11 cellular contexts compared by ENCODE assay signal in genomic region chrX:8730812-8731578, GRCh38. TPM values are rescaled to one million over a fixed set of nuclear protein-coding genes. Genes with fewer than 3 reads are reported as not detected.
DNase-seq lines count a peak whose midpoint lies in the region; ATAC-seq and TF ChIP-seq lines count a peak whose summit lies in the region.
"Had no signal": no experiment of that assay in that cellular context is flagged by ENCODE, and none has a peak within 500 bp of the region (broad histone marks: within the 10 kb centered on the region; RNA-seq: fewer than 3 reads in every experiment).

No MANE protein-coding gene starts in this region.

- peak overlapping the region; percentile 46 for H3K4me3 ChIP-seq in esophagus (ENCODE audit: low read depth in 1 of 2, low read length in 2 of 2)
- H3K4me3 ChIP-seq in vagina: peak overlapping the region; percentile 39 to 44
- H3K4me3 ChIP-seq: MG63 had no signal

- ATAC-seq in GM18867 (IDR thresholded peaks at IDR 0.05; ENCODE audit: unreplicated experiment): no peak
- ATAC-seq: natural killer cell treated with Interleukin-12 subunit alpha and Interleukin-12 subunit beta and Interleukin-15 and Interleukin-18, amount 100 ng/mL, for 72 hours had no signal

- no peak for TF ChIP-seq POLR2A in vagina (IDR thresholded peaks at IDR 0.05)

- peak overlapping the region; percentile 90 to 93 (median 91) for H3K4me3 Mint-ChIP-seq in nephron
- H3K4me3 Mint-ChIP-seq: CD4-positive, alpha-beta T cell; natural killer cell treated with Interleukin-12 subunit alpha and Interleukin-12 subunit beta and Interleukin-15 and Interleukin-18, amount 100 ng/mL, for 72 hours had no signal

- intact Hi-C loops in vagina (cut with DNase I): loop anchor here (10.0 kb wide), 1 partner anchor 736 kb away; no protein-coding TSS in a partner anchor

- H3K36me3 ChIP-seq in esophagus (ENCODE audit: control insufficient read depth in 2 of 2, insufficient read depth in 2 of 2, low read length in 1 of 2) (no peaks in the 10 kb centered on the region), vagina (no peaks in the 10 kb centered on the region)
- H3K36me3 ChIP-seq: MG63 had no signal

- peaks cover 0 to 3% of the 10 kb centered on the region in 2 donors for H3K4me1 ChIP-seq in esophagus (ENCODE audit: control insufficient read depth in 2 of 2, insufficient read depth in 2 of 2, low read length in 1 of 2)
- peaks cover 12% of the 10 kb centered on the region for H3K4me1 ChIP-seq in vagina

- H3K36me3 Mint-ChIP-seq in nephron (ENCODE audit: low read depth): no peaks in the 10 kb centered on the region
- H3K36me3 Mint-ChIP-seq: natural killer cell treated with Interleukin-12 subunit alpha and Interleukin-12 subunit beta and Interleukin-15 and Interleukin-18, amount 100 ng/mL, for 72 hours had no signal

- H3K9me3 ChIP-seq in esophagus (ENCODE audit: control insufficient read depth in 2 of 2, insufficient read depth in 1 of 2, low read depth in 1 of 2, low read length in 1 of 2) (no peaks in the 10 kb centered on the region), vagina (no peaks in the 10 kb centered on the region)
- H3K9me3 ChIP-seq: MG63 had no signal

- peaks cover 17% of the 10 kb centered on the region for H3K4me1 Mint-ChIP-seq in nephron

- no peaks in the 10 kb centered on the region for H3K9me3 Mint-ChIP-seq in nephron
- H3K9me3 Mint-ChIP-seq: CD4-positive, alpha-beta T cell; natural killer cell treated with Interleukin-12 subunit alpha and Interleukin-12 subunit beta and Interleukin-15 and Interleukin-18, amount 100 ng/mL, for 72 hours had no signal

- 2 to 3% methylated on average over 66 to 70 of the region's 70 CpGs for WGBS in esophagus, 2 donors

- DNase-seq in NCI-H748 (lab: John Stamatoyannopoulos, UW; ENCODE audit: unreplicated experiment) (peak; percentile 46), NCI-H748 treated with DMSO at 0.1 percent for 48 hours (lab: John Stamatoyannopoulos, UW) (no peak), vagina (ENCODE audit: extremely low spot score in 2 of 2) (no peak), CD1c-positive myeloid dendritic cell (ENCODE audit: extremely low spot score) (no peak), NCI-H1092 treated with DMSO at 0.1 percent for 48 hours (lab: John Stamatoyannopoulos, UW) (no peak)
- DNase-seq: CD4-positive, alpha-beta T cell had no signal

- peak overlapping the region in 1 of 3 experiments; percentile 46 for H3K27ac Mint-ChIP-seq in nephron
- H3K27ac Mint-ChIP-seq: CD4-positive, alpha-beta T cell; natural killer cell treated with Interleukin-12 subunit alpha and Interleukin-12 subunit beta and Interleukin-15 and Interleukin-18, amount 100 ng/mL, for 72 hours had no signal

- TF ChIP-seq CTCF in nephron (IDR thresholded peaks at IDR 0.05; ENCODE audit: unreplicated experiment in 3 of 3) (no peak), vagina (IDR thresholded peaks at IDR 0.05) (no peak)

- H3K27me3 Mint-ChIP-seq in nephron (ENCODE audit: low read depth): peaks cover 89% of the 10 kb centered on the region

- H3K27me3 ChIP-seq in esophagus (ENCODE audit: control insufficient read depth in 1 of 2, insufficient read depth in 2 of 2, low read length in 2 of 2) (peaks cover 0 to 5% of the 10 kb centered on the region in 2 donors), vagina (no peaks in the 10 kb centered on the region)

- H3K27ac ChIP-seq in esophagus (ENCODE audit: low read depth in 2 of 2, low read length in 1 of 2) (no peak overlapping the region), vagina (no peak overlapping the region)

RNA-seq across cellular contexts. Expression of gene ANOS1, which starts 0.9 kb away (rescaled TPM):
- polyA plus RNA-seq in esophagus: under 1 TPM; 0.48 to 0.55 TPM
- total RNA-seq in vagina: 3.2 TPM
- total RNA-seq: CD4-positive, alpha-beta T cell; natural killer cell treated with Interleukin-12 subunit alpha and Interleukin-12 subunit beta and Interleukin-15 and Interleukin-18, amount 100 ng/mL, for 72 hours had no signal
